Comparison of ENCODE assay signal across 1 cellular context in the genomic region with DNA sequence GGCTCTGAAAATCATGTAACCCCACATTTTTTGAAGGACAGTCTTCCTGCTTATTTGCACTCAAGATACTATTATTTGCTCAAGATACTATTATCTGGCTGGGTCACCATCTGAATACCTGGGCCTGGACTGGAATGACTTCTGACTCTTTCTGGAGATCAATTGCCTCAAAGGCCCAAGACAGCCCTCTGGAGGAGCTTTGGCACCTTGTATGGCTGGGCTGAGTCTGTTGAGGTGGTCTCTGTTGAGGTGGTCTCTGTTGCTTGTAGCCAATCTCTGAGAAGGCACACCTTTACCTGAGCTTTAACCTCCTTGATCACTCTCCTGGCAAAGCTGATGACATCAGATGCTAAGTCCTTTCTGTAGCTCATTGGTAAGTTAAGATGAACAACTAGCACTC.
TF ChIP-seq lines count a peak whose summit lies in the region.

No MANE protein-coding gene starts in this region.

TF ChIP-seq in H1, 55 proteins besides CTCF, POLR2A, EP300 and RAD21:
- no peak for TF ChIP-seq RFX5 (IDR thresholded peaks at IDR 0.05; ENCODE audit: borderline replicate concordance, low read depth, low read length)
- TF ChIP-seq BRCA1 (IDR thresholded peaks at IDR 0.05; ENCODE audit: low read depth, low read length) = no peak
